ENCODE assay signal across 30 cellular contexts in genomic region chr16:85537795-85538401, GRCh38.
DNase-seq lines count a peak whose midpoint lies in the region; ATAC-seq and TF ChIP-seq lines count a peak whose summit lies in the region.
"Had no signal": no experiment of that assay in that cellular context is flagged by ENCODE, and none has a peak within 500 bp of the region (broad histone marks: within the 10 kb centered on the region; RNA-seq: fewer than 3 reads in every experiment).

No MANE protein-coding gene starts in this region.

- DNase-seq in H9 (no peak), glutamatergic neuron (no peak), neural progenitor cell (ENCODE audit: low spot score) (no peak), transverse colon (no peak)
- DNase-seq in activated CD4-positive, alpha-beta T cell treated with anti-CD3 and anti-CD28 coated beads, Interleukin-2, amount 10 ng/mL, durations not matched to agents 24 days and 14 days: no peak
- DNase-seq in activated CD4-positive, CD25-positive, alpha-beta regulatory T cell (lab: John Stamatoyannopoulos, UW): no peak
- DNase-seq: activated CD4-positive, alpha-beta T cell treated with anti-CD3 and anti-CD28 coated beads, Interleukin-2, amount 50 U/mL, for 1 hour; activated gamma-delta T cell; activated naive CD8-positive, alpha-beta T cell treated with anti-CD3 and anti-CD28 coated beads, Interleukin-2, amount 50 U/mL, for 24 hours; activated T-cell treated with anti-CD3 and anti-CD28 coated beads, Interleukin-2, amount 50 U/mL, for 1 hour; C1 segment of cervical spinal cord; Calu3; cerebellar nuclear complex; foreskin fibroblast; GM23248; heart left ventricle; KBM-7; NCI-H1092 treated with DMSO at 0.1 percent for 48 hours; NCI-H1694 treated with DMSO at 0.1 percent for 48 hours; NCI-H446 treated with DMSO at 0.1 percent for 48 hours; OCI-M1; stimulated activated CD4-positive, alpha-beta T cell treated with anti-CD3 and anti-CD28 coated beads, Interleukin-4, amount 100 ng/mL, for 1 hour; T-cell; thyroid gland had no signal

- H2BK120ac ChIP-seq in H9 (ENCODE audit: low read depth, low read length, poor library complexity, severe bottlenecking): no peak overlapping the region

- H2BK20ac ChIP-seq in H9 (ENCODE audit: low read depth, low read length, poor library complexity, severe bottlenecking): no peak overlapping the region

- H2AFZ ChIP-seq in H9 (ENCODE audit: low read length) (no peak overlapping the region), neural progenitor cell (replicated peaks) (no peak overlapping the region)
- H2AFZ ChIP-seq: GM23248 had no signal

- in situ Hi-C loops in transverse colon (cut with MboI; ENCODE audit: low pct_ligation_motif_present in 1 of 4, low pct_unique_long_range_greater_than_20kb in 1 of 4, low sequenced_read_pairs in 3 of 4): no loop called here

- H3K9me3 Mint-ChIP-seq in H9: peaks cover 11 to 14% of the 10 kb centered on the region in 2 experiments
- peaks cover 22% of the 10 kb centered on the region for H3K9me3 Mint-ChIP-seq in glutamatergic neuron (ENCODE audit: unreplicated experiment)
- peaks cover 8% of the 10 kb centered on the region for H3K9me3 Mint-ChIP-seq in neural progenitor cell
- no peaks in the 10 kb centered on the region for H3K9me3 Mint-ChIP-seq in activated CD4-positive, alpha-beta T cell treated with anti-CD3 and anti-CD28 coated beads, Interleukin-2, amount 10 ng/mL, durations not matched to agents 24 days and 14 days
- H3K9me3 Mint-ChIP-seq: activated naive CD8-positive, alpha-beta T cell treated with anti-CD3 and anti-CD28 coated beads, Interleukin-2, amount 50 U/mL, for 24 hours had no signal

- no peak overlapping the region for H4K5ac ChIP-seq in H9 (ENCODE audit: insufficient read length, low read depth, low read length)

- H3K27ac ChIP-seq in H9 (ENCODE audit: insufficient read length, low read depth, low read length) (no peak overlapping the region), neural progenitor cell (no peak overlapping the region), transverse colon (peak overlapping the region in 3 of 4 donors; percentile 0 to 75 (median 6))
- H3K27ac ChIP-seq: esophagus muscularis mucosa, GM23248, pancreas, thyroid gland had no signal

- no CpG with 5 or more reads among the region's 17 CpGs for WGBS in H9 (ENCODE audit: extremely low coverage, insufficient read length, low lambda C conversion rate)
- WGBS in transverse colon (ENCODE audit: low coverage in 1 of 2), 2 donors: 79 to 84% methylated on average over 5 to 17 of the region's 17 CpGs

- H3K79me2 ChIP-seq in H9 (ENCODE audit: insufficient read depth, low read length) (no peaks in the 10 kb centered on the region), neural progenitor cell (ENCODE audit: low read depth) (no peaks in the 10 kb centered on the region)

- H3K4me3 ChIP-seq in neural progenitor cell (no peak overlapping the region), transverse colon (no peak overlapping the region)
- H3K4me3 ChIP-seq: esophagus muscularis mucosa, GM23248, heart left ventricle, lung, pancreas, thyroid gland had no signal

- peaks cover 7 to 10% (median 8%) of the 10 kb centered on the region in 3 experiments for H3K36me3 Mint-ChIP-seq in H9 (ENCODE audit: insufficient read depth in 1 of 3, low read depth in 3 of 3)
- no peaks in the 10 kb centered on the region for H3K36me3 Mint-ChIP-seq in glutamatergic neuron (ENCODE audit: unreplicated experiment)
- H3K36me3 Mint-ChIP-seq in neural progenitor cell: no peaks in the 10 kb centered on the region
- H3K36me3 Mint-ChIP-seq in activated CD4-positive, alpha-beta T cell treated with anti-CD3 and anti-CD28 coated beads, Interleukin-2, amount 10 ng/mL, durations not matched to agents 24 days and 14 days (ENCODE audit: low read depth): no peaks in the 10 kb centered on the region

- no peaks in the 10 kb centered on the region; the same call in 1 of the 2 replicates for H3K4me1 ChIP-seq in H9 (ENCODE audit: insufficient read depth, low read length)
- peaks cover 20% of the 10 kb centered on the region for H3K4me1 ChIP-seq in neural progenitor cell
- H3K4me1 ChIP-seq in transverse colon: peaks cover 15 to 44% (median 30%) of the 10 kb centered on the region in 4 donors

- H3K9ac ChIP-seq in H9 (ENCODE audit: extremely low read depth, insufficient read length, low read length) (no peak overlapping the region), neural progenitor cell (no peak overlapping the region)
- H3K9ac ChIP-seq: GM23248 had no signal

- H3K14ac ChIP-seq in H9 (ENCODE audit: insufficient read depth, low read length): no peak overlapping the region

- no peak overlapping the region for H2BK12ac ChIP-seq in H9 (ENCODE audit: insufficient read length, low read depth, low read length)

- no peak overlapping the region for H2BK5ac ChIP-seq in H9 (ENCODE audit: insufficient read length, low read length)

- no peak overlapping the region for H4K8ac ChIP-seq in H9 (replicated peaks; ENCODE audit: insufficient read length, low read depth, low read length)

- H3K4ac ChIP-seq in H9 (ENCODE audit: low read depth, low read length): no peak overlapping the region

- no peaks in the 10 kb centered on the region for H3K23me2 ChIP-seq in H9 (ENCODE audit: insufficient read length, low read depth, low read length, poor library complexity, severe bottlenecking)

- no peak for TF ChIP-seq EP300 in transverse colon (IDR thresholded peaks at IDR 0.05; ENCODE audit: low read depth)

- no peak overlapping the region for H2BK15ac ChIP-seq in H9 (ENCODE audit: low read depth, low read length)

- TF ChIP-seq CTCF in H9 (conservative IDR thresholded peaks at IDR 0.05): no peak
- no peak for TF ChIP-seq CTCF in glutamatergic neuron (IDR thresholded peaks at IDR 0.05; ENCODE audit: partially characterized antibody, unreplicated experiment)
- TF ChIP-seq CTCF in neural progenitor cell (IDR thresholded peaks at IDR 0.05): no peak
- TF ChIP-seq CTCF in transverse colon (IDR thresholded peaks at IDR 0.05): no peak

- no peak overlapping the region for H3K4me3 Mint-ChIP-seq in H9
- no peak overlapping the region for H3K4me3 Mint-ChIP-seq in glutamatergic neuron (ENCODE audit: unreplicated experiment)
- no peak overlapping the region for H3K4me3 Mint-ChIP-seq in neural progenitor cell
- H3K4me3 Mint-ChIP-seq in activated CD4-positive, alpha-beta T cell treated with anti-CD3 and anti-CD28 coated beads, Interleukin-2, amount 10 ng/mL, durations not matched to agents 24 days and 14 days: no peak overlapping the region
- H3K4me3 Mint-ChIP-seq: activated naive CD8-positive, alpha-beta T cell treated with anti-CD3 and anti-CD28 coated beads, Interleukin-2, amount 50 U/mL, for 24 hours; T-cell; WTC11 had no signal

- H4K91ac ChIP-seq in H9 (ENCODE audit: insufficient read length, low read depth, low read length): no peak overlapping the region

- H3T11ph ChIP-seq in H9 (ENCODE audit: low read length): no peak overlapping the region

- ATAC-seq in HG03520 (IDR thresholded peaks at IDR 0.05; ENCODE audit: unreplicated experiment): no peak
- ATAC-seq: activated naive CD8-positive, alpha-beta T cell treated with anti-CD3 and anti-CD28 coated beads, Interleukin-2, amount 50 U/mL, for 24 hours; heart left ventricle; right cardiac atrium; T-cell; WTC11 had no signal

- H3K27ac Mint-ChIP-seq in H9 (peak overlapping the region; percentile 40 to 49 (median 47); a peak in 1 of 7 replicates), glutamatergic neuron (ENCODE audit: unreplicated experiment) (peak overlapping the region; percentile 22), neural progenitor cell (peak overlapping the region; percentile 57)
- H3K27ac Mint-ChIP-seq in activated CD4-positive, alpha-beta T cell treated with anti-CD3 and anti-CD28 coated beads, Interleukin-2, amount 10 ng/mL, durations not matched to agents 24 days and 14 days: no peak overlapping the region
- H3K27ac Mint-ChIP-seq: activated naive CD8-positive, alpha-beta T cell treated with anti-CD3 and anti-CD28 coated beads, Interleukin-2, amount 50 U/mL, for 24 hours; T-cell; WTC11 had no signal

- H3K4me1 Mint-ChIP-seq in H9 (peaks cover 21 to 29% of the 10 kb centered on the region in 2 experiments), glutamatergic neuron (ENCODE audit: low read depth, unreplicated experiment) (peaks cover 46% of the 10 kb centered on the region), neural progenitor cell (peaks cover 46% of the 10 kb centered on the region)
- peaks cover 2% of the 10 kb centered on the region for H3K4me1 Mint-ChIP-seq in activated CD4-positive, alpha-beta T cell treated with anti-CD3 and anti-CD28 coated beads, Interleukin-2, amount 10 ng/mL, durations not matched to agents 24 days and 14 days

- peaks cover 7% of the 10 kb centered on the region; the same call in 1 of the 2 replicates for H3K27me3 Mint-ChIP-seq in H9 (ENCODE audit: low read depth)
- H3K27me3 Mint-ChIP-seq in glutamatergic neuron (ENCODE audit: unreplicated experiment): peaks cover 14% of the 10 kb centered on the region
- H3K27me3 Mint-ChIP-seq in neural progenitor cell (ENCODE audit: insufficient read depth, low read depth): peaks cover 14% of the 10 kb centered on the region
- H3K27me3 Mint-ChIP-seq in activated CD4-positive, alpha-beta T cell treated with anti-CD3 and anti-CD28 coated beads, Interleukin-2, amount 10 ng/mL, durations not matched to agents 24 days and 14 days: no peaks in the 10 kb centered on the region
- H3K27me3 Mint-ChIP-seq: activated naive CD8-positive, alpha-beta T cell treated with anti-CD3 and anti-CD28 coated beads, Interleukin-2, amount 50 U/mL, for 24 hours; T-cell had no signal

- no peaks in the 10 kb centered on the region for H3K36me3 ChIP-seq in neural progenitor cell
- no peaks in the 10 kb centered on the region for H3K36me3 ChIP-seq in transverse colon
- H3K36me3 ChIP-seq: esophagus muscularis mucosa, heart left ventricle, pancreas, thyroid gland had no signal

- H3K79me1 ChIP-seq in H9 (ENCODE audit: insufficient read depth, low read depth, low read length, poor library complexity, severe bottlenecking): no peaks in the 10 kb centered on the region

- H2AK5ac ChIP-seq in H9 (ENCODE audit: insufficient read length, low read length): no peak overlapping the region

- intact Hi-C loops in transverse colon (cut with DNase I; ENCODE audit: low total_unique reads): no loop called here
- intact Hi-C loops in activated CD4-positive, alpha-beta T cell treated with anti-CD3 and anti-CD28 coated beads, Interleukin-2, amount 10 ng/mL, durations not matched to agents 24 days and 14 days (cut with micrococcal nuclease): no loop called here

- no peak for TF ChIP-seq POLR2A in transverse colon (IDR thresholded peaks at IDR 0.05)

- H3F3A ChIP-seq in neural progenitor cell (ENCODE audit: low read depth): no peaks in the 10 kb centered on the region

- H4K20me1 ChIP-seq in H9 (ENCODE audit: control insufficient read depth, insufficient read depth, insufficient read length): no peaks in the 10 kb centered on the region
- no peaks in the 10 kb centered on the region for H4K20me1 ChIP-seq in neural progenitor cell (ENCODE audit: low read depth)

- no peak overlapping the region for H3K18ac ChIP-seq in H9 (ENCODE audit: insufficient read length, low read depth, low read length)

- H3K9me3 ChIP-seq in H9 (ENCODE audit: control insufficient read depth, low read depth, low read length) (peaks cover 9% of the 10 kb centered on the region), neural progenitor cell (ENCODE audit: low read depth) (peaks cover 7% of the 10 kb centered on the region), transverse colon (no peaks in the 10 kb centered on the region)
- H3K9me3 ChIP-seq: pancreas, thyroid gland had no signal

- no peak overlapping the region for H3K56ac ChIP-seq in H9 (ENCODE audit: insufficient read length, low read depth, low read length)

- H3K4me2 ChIP-seq in H9 (ENCODE audit: insufficient read depth, insufficient read length, low read length) (no peak overlapping the region), neural progenitor cell (no peak overlapping the region)

- H3K27me3 ChIP-seq in H9 (ENCODE audit: insufficient read depth, low read length) (no peaks in the 10 kb centered on the region), neural progenitor cell (no peaks in the 10 kb centered on the region), transverse colon (no peaks in the 10 kb centered on the region)
- H3K27me3 ChIP-seq: esophagus muscularis mucosa, heart left ventricle, pancreas, thyroid gland had no signal

- H3K23ac ChIP-seq in H9 (ENCODE audit: insufficient read length, low read depth, low read length): no peak overlapping the region

Comparison
In these comparisons a context has a peak if more than half of its experiments do, and no peak if none do; other contexts are left out.
1. H3K27ac ChIP-seq: peak in transverse colon (3 of 4); none in H9 (single experiment) and neural progenitor cell (single experiment).